ENCODE assay signal across 15 cellular contexts in genomic region chr9:134469041-134469875, GRCh38.
DNase-seq lines count a peak whose midpoint lies in the region; TF ChIP-seq lines count a peak whose summit lies in the region.
"Had no signal": no experiment of that assay in that cellular context is flagged by ENCODE, and none has a peak within 500 bp of the region (broad histone marks: within the 10 kb centered on the region; RNA-seq: fewer than 3 reads in every experiment).

No MANE protein-coding gene starts in this region.

- H3K4me2 ChIP-seq in hepatocyte, result no peak overlapping the region
- H3K4me2 ChIP-seq: GM23338 had no signal

- no peaks in the 10 kb centered on the region for H4K20me1 ChIP-seq in hepatocyte (ENCODE audit: insufficient read depth, poor library complexity, severe bottlenecking)

- H3K9me3 Mint-ChIP-seq in type B pancreatic cell, result no peaks in the 10 kb centered on the region
- no peaks in the 10 kb centered on the region for H3K9me3 Mint-ChIP-seq in activated T-helper 1 cell treated with anti-CD3 and anti-CD28 coated beads, Interleukin-12 subunit alpha, Interleukin-12 subunit beta, Interleukin-2, Interleukin-4 antibody, amounts not matched to agents 30 ng/mL and 10 ng/mL and 1 ng/mL, durations not matched to agents 14 hours and 24 hours and 36 hours
- H3K9me3 Mint-ChIP-seq: activated CD4-positive, alpha-beta T cell treated with anti-CD3 and anti-CD28 coated beads, Interleukin-2, amount 10 ng/mL, durations not matched to agents 7 days and 5 days; activated T-cell treated with anti-CD3 and anti-CD28 coated beads, Interleukin-2, amount 50 U/mL, for 24 hours; GM23338 had no signal

- H3K4me3 Mint-ChIP-seq in type B pancreatic cell, result no peak overlapping the region
- H3K4me3 Mint-ChIP-seq in activated T-helper 1 cell treated with anti-CD3 and anti-CD28 coated beads, Interleukin-12 subunit alpha, Interleukin-12 subunit beta, Interleukin-2, Interleukin-4 antibody, amounts not matched to agents 30 ng/mL and 10 ng/mL and 1 ng/mL, durations not matched to agents 14 hours and 24 hours and 36 hours, result no peak overlapping the region
- H3K4me3 Mint-ChIP-seq: activated CD4-positive, alpha-beta T cell treated with anti-CD3 and anti-CD28 coated beads, Interleukin-2, amount 10 ng/mL, durations not matched to agents 7 days and 5 days; activated T-cell treated with anti-CD3 and anti-CD28 coated beads, Interleukin-2, amount 50 U/mL, for 24 hours; GM23338 had no signal

- TF ChIP-seq POLR2A in sigmoid colon (IDR thresholded peaks at IDR 0.05), result no peak

- H3K27me3 Mint-ChIP-seq in type B pancreatic cell, result no peaks in the 10 kb centered on the region
- H3K27me3 Mint-ChIP-seq in activated T-helper 1 cell treated with anti-CD3 and anti-CD28 coated beads, Interleukin-12 subunit alpha, Interleukin-12 subunit beta, Interleukin-2, Interleukin-4 antibody, amounts not matched to agents 30 ng/mL and 10 ng/mL and 1 ng/mL, durations not matched to agents 14 hours and 24 hours and 36 hours (ENCODE audit: insufficient read depth), result no peaks in the 10 kb centered on the region
- H3K27me3 Mint-ChIP-seq: activated CD4-positive, alpha-beta T cell treated with anti-CD3 and anti-CD28 coated beads, Interleukin-2, amount 10 ng/mL, durations not matched to agents 7 days and 5 days; activated T-cell treated with anti-CD3 and anti-CD28 coated beads, Interleukin-2, amount 50 U/mL, for 24 hours had no signal

- peak in 1 of 4 donors; percentile 15 for TF ChIP-seq EP300 in sigmoid colon (IDR thresholded peaks at IDR 0.05)

- TF ChIP-seq CTCF in AG10803 (conservative IDR thresholded peaks at IDR 0.05; ENCODE audit: low read length) (no peak), cardiac fibroblast (IDR thresholded peaks at IDR 0.05; ENCODE audit: low read depth, low read length) (no peak), hepatocyte (IDR thresholded peaks at IDR 0.05; ENCODE audit: poor library complexity) (no peak), sigmoid colon (IDR thresholded peaks at IDR 0.05) (no peak), type B pancreatic cell (conservative IDR thresholded peaks at IDR 0.05) (no peak)

- H3K4me3 ChIP-seq in AG10803 (ENCODE audit: low read length) (no peak overlapping the region), cardiac fibroblast (replicated peaks in 1 of 2; ENCODE audit: low read depth in 2 of 2, low read length in 2 of 2) (no peak overlapping the region), hepatocyte (no peak overlapping the region), sigmoid colon (no peak overlapping the region)
- H3K4me3 ChIP-seq: colonic mucosa, GM23338, SJSA1 had no signal

- H3K4me1 ChIP-seq in hepatocyte (ENCODE audit: insufficient read depth), result no peaks in the 10 kb centered on the region
- H3K4me1 ChIP-seq in sigmoid colon, result peaks cover 0 to 35% (median 28%) of the 10 kb centered on the region in 4 donors
- H3K4me1 ChIP-seq: colonic mucosa had no signal

- no peaks in the 10 kb centered on the region for H3K9me2 ChIP-seq in hepatocyte (replicated peaks; ENCODE audit: insufficient read depth)

- peak; percentile 49 for DNase-seq in AG10803 (ENCODE audit: low read depth)
- DNase-seq in cardiac fibroblast (ENCODE audit: low read depth in 2 of 2), result peak; percentile 15 to 68
- peak; percentile 38 for DNase-seq in hepatocyte (ENCODE audit: low spot score)
- peak; percentile 90 for DNase-seq in sigmoid colon
- no peak for DNase-seq in type B pancreatic cell (ENCODE audit: extremely low spot score, unreplicated experiment)
- DNase-seq in NCI-H345 treated with DMSO at 0.1 percent for 48 hours (lab: John Stamatoyannopoulos, UW; ENCODE audit: unreplicated experiment), result no peak
- DNase-seq in activated T-helper 1 cell treated with anti-CD3 and anti-CD28 coated beads, Interleukin-12 subunit alpha, Interleukin-12 subunit beta, Interleukin-2, Interleukin-4 antibody, amounts not matched to agents 30 ng/mL and 10 ng/mL and 1 ng/mL, durations not matched to agents 14 hours and 24 hours and 36 hours (ENCODE audit: low spot score), result no peak
- no peak for DNase-seq in NCI-H1417 treated with DMSO at 0.1 percent for 48 hours (lab: John Stamatoyannopoulos, UW)
- DNase-seq: activated CD4-positive, alpha-beta T cell treated with anti-CD3 and anti-CD28 coated beads, Interleukin-2, amount 10 ng/mL, durations not matched to agents 7 days and 5 days; activated T-cell treated with anti-CD3 and anti-CD28 coated beads, Interleukin-2, amount 50 U/mL, for 24 hours; colonic mucosa; stimulated activated CD4-positive, alpha-beta T cell treated with anti-CD3 and anti-CD28 coated beads, Interleukin-15, amount 100 ng/mL, for 24 hours; substantia nigra had no signal

- WGBS in hepatocyte (ENCODE audit: low lambda C conversion rate, missing lambda C conversion rate), result 58% methylated on average over 22 of the region's 22 CpGs
- 51 to 70% methylated on average over 22 of the region's 22 CpGs for WGBS in sigmoid colon, 2 donors

- intact Hi-C loops in sigmoid colon (cut with DNase I), result no loop called here
- intact Hi-C loops in activated T-helper 1 cell treated with anti-CD3 and anti-CD28 coated beads, Interleukin-12 subunit alpha, Interleukin-12 subunit beta, Interleukin-2, Interleukin-4 antibody, amounts not matched to agents 30 ng/mL and 10 ng/mL and 1 ng/mL, durations not matched to agents 14 hours and 24 hours and 36 hours (cut with micrococcal nuclease), result no loop called here

- H3K36me3 ChIP-seq in hepatocyte (replicated peaks; ENCODE audit: insufficient read depth, low read depth), result no peaks in the 10 kb centered on the region
- H3K36me3 ChIP-seq in sigmoid colon, result no peaks in the 10 kb centered on the region
- H3K36me3 ChIP-seq: colonic mucosa, SJSA1 had no signal

- H3K27me3 ChIP-seq in hepatocyte (no peaks in the 10 kb centered on the region), sigmoid colon (no peaks in the 10 kb centered on the region)
- H3K27me3 ChIP-seq: colonic mucosa, SJSA1 had no signal

- H3K79me2 ChIP-seq in hepatocyte, result no peaks in the 10 kb centered on the region

- H3K9me3 ChIP-seq in hepatocyte (ENCODE audit: low read depth) (no peaks in the 10 kb centered on the region), sigmoid colon (no peaks in the 10 kb centered on the region)
- H3K9me3 ChIP-seq: colonic mucosa, SJSA1 had no signal

- no peak overlapping the region for H3K27ac Mint-ChIP-seq in type B pancreatic cell
- no peak overlapping the region for H3K27ac Mint-ChIP-seq in activated T-helper 1 cell treated with anti-CD3 and anti-CD28 coated beads, Interleukin-12 subunit alpha, Interleukin-12 subunit beta, Interleukin-2, Interleukin-4 antibody, amounts not matched to agents 30 ng/mL and 10 ng/mL and 1 ng/mL, durations not matched to agents 14 hours and 24 hours and 36 hours
- H3K27ac Mint-ChIP-seq: activated CD4-positive, alpha-beta T cell treated with anti-CD3 and anti-CD28 coated beads, Interleukin-2, amount 10 ng/mL, durations not matched to agents 7 days and 5 days; activated T-cell treated with anti-CD3 and anti-CD28 coated beads, Interleukin-2, amount 50 U/mL, for 24 hours; GM23338 had no signal

- no peak overlapping the region for H2AFZ ChIP-seq in hepatocyte
- H2AFZ ChIP-seq: GM23338 had no signal

- H3K36me3 Mint-ChIP-seq in type B pancreatic cell, result no peaks in the 10 kb centered on the region
- no peaks in the 10 kb centered on the region for H3K36me3 Mint-ChIP-seq in activated T-helper 1 cell treated with anti-CD3 and anti-CD28 coated beads, Interleukin-12 subunit alpha, Interleukin-12 subunit beta, Interleukin-2, Interleukin-4 antibody, amounts not matched to agents 30 ng/mL and 10 ng/mL and 1 ng/mL, durations not matched to agents 14 hours and 24 hours and 36 hours (ENCODE audit: low read depth)

- peaks cover 6% of the 10 kb centered on the region for H3K4me1 Mint-ChIP-seq in type B pancreatic cell (ENCODE audit: unreplicated experiment)
- H3K4me1 Mint-ChIP-seq in activated T-helper 1 cell treated with anti-CD3 and anti-CD28 coated beads, Interleukin-12 subunit alpha, Interleukin-12 subunit beta, Interleukin-2, Interleukin-4 antibody, amounts not matched to agents 30 ng/mL and 10 ng/mL and 1 ng/mL, durations not matched to agents 14 hours and 24 hours and 36 hours (ENCODE audit: low read depth), result no peaks in the 10 kb centered on the region
- H3K4me1 Mint-ChIP-seq: activated CD4-positive, alpha-beta T cell treated with anti-CD3 and anti-CD28 coated beads, Interleukin-2, amount 10 ng/mL, durations not matched to agents 7 days and 5 days; GM23338 had no signal

- H3K27ac ChIP-seq in hepatocyte (peak overlapping the region; percentile 9), sigmoid colon (peak overlapping the region; percentile 71 to 85 (median 77))
- H3K27ac ChIP-seq: colonic mucosa, SJSA1 had no signal

Comparison
In these comparisons a context has a peak if more than half of its experiments do, and no peak if none do; other contexts are left out.
1. DNase-seq: peak in AG10803 (single experiment), cardiac fibroblast (2 of 2), hepatocyte (single experiment) and sigmoid colon (single experiment); none in type B pancreatic cell (single experiment), NCI-H345 treated with DMSO at 0.1 percent for 48 hours (single experiment), activated T-helper 1 cell treated with anti-CD3 and anti-CD28 coated beads, Interleukin-12 subunit alpha, Interleukin-12 subunit beta, Interleukin-2, Interleukin-4 antibody, amounts not matched to agents 30 ng/mL and 10 ng/mL and 1 ng/mL, durations not matched to agents 14 hours and 24 hours and 36 hours (single experiment) and NCI-H1417 treated with DMSO at 0.1 percent for 48 hours (single experiment).